2 cellular contexts compared by ENCODE assay signal in genomic region chr4:2280531-2281300, GRCh38.
TF ChIP-seq lines count a peak whose summit lies in the region.

No MANE protein-coding gene starts in this region.

TF ChIP-seq in A549, 52 proteins besides CTCF, POLR2A, EP300 and RAD21 (continued from another document):
- TF ChIP-seq, protein P1, sequence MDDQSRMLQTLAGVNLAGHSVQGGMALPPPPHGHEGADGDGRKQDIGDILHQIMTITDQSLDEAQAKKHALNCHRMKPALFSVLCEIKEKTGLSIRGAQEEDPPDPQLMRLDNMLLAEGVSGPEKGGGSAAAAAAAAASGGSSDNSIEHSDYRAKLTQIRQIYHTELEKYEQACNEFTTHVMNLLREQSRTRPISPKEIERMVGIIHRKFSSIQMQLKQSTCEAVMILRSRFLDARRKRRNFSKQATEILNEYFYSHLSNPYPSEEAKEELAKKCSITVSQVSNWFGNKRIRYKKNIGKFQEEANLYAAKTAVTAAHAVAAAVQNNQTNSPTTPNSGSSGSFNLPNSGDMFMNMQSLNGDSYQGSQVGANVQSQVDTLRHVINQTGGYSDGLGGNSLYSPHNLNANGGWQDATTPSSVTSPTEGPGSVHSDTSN (IDR thresholded peaks at IDR 0.05), result no peak
- TF ChIP-seq SMC3 (IDR thresholded peaks at IDR 0.05), result peak; percentile 32
- TF ChIP-seq NPAS2 (CRISPR knock-in tag; IDR thresholded peaks at IDR 0.05; ENCODE audit: borderline replicate concordance), result no peak
- TF ChIP-seq NR3C1 (IDR thresholded peaks at IDR 0.05), result no peak

TF ChIP-seq in WTC11, 78 proteins besides CTCF, POLR2A, EP300 and RAD21 (continued from another document):
- TF ChIP-seq ZNF281 (CRISPR knock-in tag; IDR thresholded peaks at IDR 0.05) (no peak), HMGA2 (CRISPR knock-in tag; IDR thresholded peaks at IDR 0.05) (no peak)
